ENCODE assay signal across 14 cellular contexts in genomic region chr1:41980872-41981653, GRCh38.
DNase-seq lines count a peak whose midpoint lies in the region; ATAC-seq and TF ChIP-seq lines count a peak whose summit lies in the region.
"Had no signal": no experiment of that assay in that cellular context is flagged by ENCODE, and none has a peak within 500 bp of the region (broad histone marks: within the 10 kb centered on the region; RNA-seq: fewer than 3 reads in every experiment).

No MANE protein-coding gene starts in this region.

- H3K79me2 ChIP-seq in GM23338 (replicated peaks; ENCODE audit: insufficient read depth) = no peaks in the 10 kb centered on the region

- TF ChIP-seq CTCF in Calu3 (IDR thresholded peaks at IDR 0.05; ENCODE audit: unreplicated experiment) (no peak), GM23338 (conservative IDR thresholded peaks at IDR 0.05; ENCODE audit: low read depth in 2 of 2) (no peak), VCaP (conservative IDR thresholded peaks at IDR 0.05) (no peak), type B pancreatic cell (conservative IDR thresholded peaks at IDR 0.05) (no peak)

- 54% methylated on average over 10 of the region's 12 CpGs for WGBS in mesenchymal stem cell

- H3K9me3 ChIP-seq in mesenchymal stem cell (ENCODE audit: control insufficient read depth, low read length) = no peaks in the 10 kb centered on the region

- H4K91ac ChIP-seq in mesenchymal stem cell (ENCODE audit: low read length) = peak overlapping the region; percentile 61

- intact Hi-C loops in Calu3 (cut with micrococcal nuclease; ENCODE audit: unreplicated experiment) = loop anchor here (5.0 kb wide), 1 partner anchor 44 kb away; no protein-coding TSS in a partner anchor

- H3K36me3 ChIP-seq in GM23338 (ENCODE audit: insufficient read depth) (no peaks in the 10 kb centered on the region), mesenchymal stem cell (ENCODE audit: control insufficient read depth in 1 of 2, insufficient read depth in 2 of 2, low read depth in 1 of 2, low read length in 2 of 2) (no peaks in the 10 kb centered on the region)

- H3K79me1 ChIP-seq in mesenchymal stem cell (replicated peaks; ENCODE audit: low read length, poor library complexity, severe bottlenecking) = peaks cover 41% of the 10 kb centered on the region

- 0 out of 2 replicates have a peak, but pooled peaks cover 6% of the 10 kb centered on the region for H3K9me2 ChIP-seq in GM23338 (ENCODE audit: insufficient read depth)

- H2BK15ac ChIP-seq in mesenchymal stem cell (ENCODE audit: low read depth, poor library complexity, severe bottlenecking) = no peak overlapping the region

- H3K27me3 ChIP-seq in GM23338 (ENCODE audit: insufficient read depth) (no peaks in the 10 kb centered on the region), mesenchymal stem cell (ENCODE audit: control insufficient read depth in 1 of 2, insufficient read depth in 1 of 2, low read length in 2 of 2) (no peaks in the 10 kb centered on the region)

- no peaks in the 10 kb centered on the region for H3F3A ChIP-seq in GM23338 (replicated peaks; ENCODE audit: low read depth)

- H3K4me3 Mint-ChIP-seq in Calu3 (ENCODE audit: low read depth, unreplicated experiment) (peak overlapping the region; percentile 27), GM23338 (no peak overlapping the region), type B pancreatic cell (no peak overlapping the region)

- CTCF ChIA-PET in Calu3 (lab: Charles Lee) = no interaction called here

- H3K4me1 Mint-ChIP-seq in Calu3 (ENCODE audit: low read depth, unreplicated experiment) (peaks cover 43% of the 10 kb centered on the region), GM23338 (peaks cover 18% of the 10 kb centered on the region), type B pancreatic cell (ENCODE audit: unreplicated experiment) (no peaks in the 10 kb centered on the region)

- H4K20me1 ChIP-seq in GM23338 (replicated peaks; ENCODE audit: insufficient read depth) = no peaks in the 10 kb centered on the region

- BruUV-seq in Calu3 (replicated peaks; lab: Mats Ljungman, UMichigan) = no TSS peak

- H3K36me3 Mint-ChIP-seq in Calu3 (ENCODE audit: insufficient read depth, unreplicated experiment) (no peaks in the 10 kb centered on the region), GM23338 (ENCODE audit: low read depth) (no peaks in the 10 kb centered on the region), type B pancreatic cell (no peaks in the 10 kb centered on the region)

- H3K4me1 ChIP-seq in GM23338 (ENCODE audit: insufficient read depth) (peaks cover 14% of the 10 kb centered on the region), mesenchymal stem cell (ENCODE audit: control insufficient read depth, insufficient read depth, low read depth, low read length) (peaks cover 10% of the 10 kb centered on the region)

- H2AFZ ChIP-seq in GM23338 (peak overlapping the region; percentile 95), mesenchymal stem cell (ENCODE audit: low read depth, low read length) (no peak overlapping the region)

- DNase-seq in Calu3 (peak; percentile 14), GM23338 (ENCODE audit: low spot score) (peak; percentile 6), mesenchymal stem cell (no peak), type B pancreatic cell (ENCODE audit: extremely low spot score, unreplicated experiment) (no peak), GF-D8 (lab: John Stamatoyannopoulos, UW) (no peak)
- DNase-seq: aorta; DMS 273 treated with DMSO at 0.1 percent for 48 hours; head of caudate nucleus; mammary epithelial cell; NCI-H524; stimulated activated CD4-positive, alpha-beta T cell treated with anti-CD3 and anti-CD28 coated beads, Interleukin-4, amount 100 ng/mL, for 4 hours had no signal

- H3K27ac ChIP-seq in GM23338 (ENCODE audit: low read depth) (no peak overlapping the region), VCaP (peak overlapping the region; percentile 85), mesenchymal stem cell (ENCODE audit: low read length, poor library complexity, severe bottlenecking) (no peak overlapping the region)

- no peaks in the 10 kb centered on the region for H3K9me3 Mint-ChIP-seq in Calu3 (ENCODE audit: low read depth, unreplicated experiment)
- no peaks in the 10 kb centered on the region; the same call in 2 of the 3 replicates for H3K9me3 Mint-ChIP-seq in GM23338
- no peaks in the 10 kb centered on the region for H3K9me3 Mint-ChIP-seq in type B pancreatic cell

- no peak overlapping the region for H2BK12ac ChIP-seq in mesenchymal stem cell (ENCODE audit: low read length in 2 of 2)

- no peak overlapping the region for H3K4me3 ChIP-seq in GM23338
- no peak overlapping the region for H3K4me3 ChIP-seq in mesenchymal stem cell (ENCODE audit: insufficient read depth in 1 of 2, low read depth in 1 of 2, low read length in 2 of 2)

- H3K4me2 ChIP-seq in GM23338 (peak overlapping the region; percentile 41), mesenchymal stem cell (ENCODE audit: low read length, poor library complexity, severe bottlenecking) (no peak overlapping the region)

- no peak overlapping the region for H3K4ac ChIP-seq in mesenchymal stem cell (ENCODE audit: low read depth in 1 of 2, low read length in 2 of 2)

- no peak overlapping the region for H3K23ac ChIP-seq in mesenchymal stem cell (ENCODE audit: low read length in 2 of 2)

- H4K8ac ChIP-seq in mesenchymal stem cell (ENCODE audit: low read length) = peak overlapping the region; percentile 73

- no peak overlapping the region for H2BK120ac ChIP-seq in mesenchymal stem cell (ENCODE audit: low read depth, low read length)

- H3K9ac ChIP-seq in mesenchymal stem cell (ENCODE audit: low read length) = no peak overlapping the region

- no peak overlapping the region for H2BK5ac ChIP-seq in mesenchymal stem cell (ENCODE audit: low read depth, low read length, poor library complexity, severe bottlenecking)

- H3K14ac ChIP-seq in mesenchymal stem cell (ENCODE audit: low read length in 2 of 2) = peak overlapping the region in 1 of 2 experiments; percentile 58

- H3K18ac ChIP-seq in mesenchymal stem cell (ENCODE audit: low read depth in 1 of 2, low read length in 2 of 2) = no peak overlapping the region

- H3K27ac Mint-ChIP-seq in Calu3 (ENCODE audit: unreplicated experiment) (peak overlapping the region; percentile 66), GM23338 (no peak overlapping the region; the same call in 1 of the 2 replicates), type B pancreatic cell (no peak overlapping the region)

- ATAC-seq in GM23338 (peak; percentile 56), HG03280 (IDR thresholded peaks at IDR 0.05; ENCODE audit: unreplicated experiment) (no peak)
- ATAC-seq: SK-N-SH treated with all-trans-retinoic acid at 6 μM for 48 hours had no signal

- peak overlapping the region; percentile 63 for H2AK5ac ChIP-seq in mesenchymal stem cell (ENCODE audit: low read length, severe bottlenecking)

- H3K27me3 Mint-ChIP-seq in Calu3 (ENCODE audit: unreplicated experiment) = no peaks in the 10 kb centered on the region
- peaks cover 7% of the 10 kb centered on the region for H3K27me3 Mint-ChIP-seq in GM23338 (ENCODE audit: insufficient read depth, low read depth, poor library complexity)
- peaks cover 7% of the 10 kb centered on the region for H3K27me3 Mint-ChIP-seq in type B pancreatic cell

TF ChIP-seq in GM23338, 12 proteins besides CTCF, POLR2A, EP300 and RAD21 (continues in another document):
- TF ChIP-seq EZH2 (IDR thresholded peaks at IDR 0.05; ENCODE audit: low read depth, unreplicated experiment) = no peak

Comparison
In these comparisons a context has a peak if more than half of its experiments do, and no peak if none do; other contexts are left out.
1. DNase-seq: peak in Calu3 (single experiment) and GM23338 (single experiment); none in mesenchymal stem cell (single experiment), type B pancreatic cell (single experiment) and GF-D8 (single experiment).